Comparison of ENCODE assay signal across 14 cellular contexts in genomic region chr4:86493460-86493859, GRCh38.
DNase-seq lines count a peak whose midpoint lies in the region; ATAC-seq, FAIRE-seq and TF ChIP-seq lines count a peak whose summit lies in the region.
"Had no signal": no experiment of that assay in that cellular context is flagged by ENCODE, and none has a peak within 500 bp of the region (broad histone marks: within the 10 kb centered on the region; RNA-seq: fewer than 3 reads in every experiment).

No MANE protein-coding gene starts in this region.

- peaks cover 7% of the 10 kb centered on the region for H3K4me1 Mint-ChIP-seq in astrocyte (ENCODE audit: low read depth, unreplicated experiment)
- H3K4me1 Mint-ChIP-seq in naive thymus-derived CD4-positive, alpha-beta T cell: peaks cover 0 to 18% (median 0%) of the 10 kb centered on the region in 7 donors

- POLR2A ChIA-PET in naive thymus-derived CD4-positive, alpha-beta T cell (lab: Charles Lee): no interaction called here

- H3K36me3 ChIP-seq in astrocyte (ENCODE audit: insufficient read depth, low read length): no peaks in the 10 kb centered on the region
- H3K36me3 ChIP-seq in osteoblast (ENCODE audit: insufficient read depth, low read length): no peaks in the 10 kb centered on the region
- no peaks in the 10 kb centered on the region for H3K36me3 ChIP-seq in naive thymus-derived CD4-positive, alpha-beta T cell (ENCODE audit: control insufficient read depth in 2 of 3, insufficient read depth in 3 of 3, low read length in 3 of 3)
- H3K36me3 ChIP-seq: left ventricle myocardium inferior had no signal

- no peaks in the 10 kb centered on the region for H4K20me1 ChIP-seq in astrocyte (ENCODE audit: insufficient read depth, low read length)
- H4K20me1 ChIP-seq in osteoblast (ENCODE audit: insufficient read depth, low read length): no peaks in the 10 kb centered on the region

- peaks cover 1% of the 10 kb centered on the region for H3K4me1 ChIP-seq in astrocyte (ENCODE audit: insufficient read depth, low read length)
- H3K4me1 ChIP-seq in osteoblast (ENCODE audit: insufficient read depth, low read length): peaks cover 18% of the 10 kb centered on the region
- no peaks in the 10 kb centered on the region for H3K4me1 ChIP-seq in naive thymus-derived CD4-positive, alpha-beta T cell (ENCODE audit: control insufficient read depth in 2 of 2, insufficient read depth in 2 of 2, low read length in 2 of 2)

- H3K4me3 Mint-ChIP-seq in astrocyte (ENCODE audit: unreplicated experiment): no peak overlapping the region
- no peak overlapping the region for H3K4me3 Mint-ChIP-seq in naive thymus-derived CD4-positive, alpha-beta T cell

- H3K79me2 ChIP-seq in astrocyte (ENCODE audit: insufficient read depth, low read length) (no peaks in the 10 kb centered on the region), osteoblast (ENCODE audit: insufficient read depth, low read length) (no peaks in the 10 kb centered on the region)
- H3K79me2 ChIP-seq: hepatocyte had no signal

- H2AFZ ChIP-seq in astrocyte (ENCODE audit: low read depth, low read length) (no peak overlapping the region), osteoblast (ENCODE audit: low read length) (no peak overlapping the region)
- H2AFZ ChIP-seq: hepatocyte had no signal

- no peak for ATAC-seq in naive thymus-derived CD4-positive, alpha-beta T cell

- no peaks in the 10 kb centered on the region for H3K36me3 Mint-ChIP-seq in astrocyte (ENCODE audit: low read depth, unreplicated experiment)
- no peaks in the 10 kb centered on the region for H3K36me3 Mint-ChIP-seq in naive thymus-derived CD4-positive, alpha-beta T cell

- H3K9me3 Mint-ChIP-seq in astrocyte (ENCODE audit: unreplicated experiment): no peaks in the 10 kb centered on the region
- no peaks in the 10 kb centered on the region for H3K9me3 Mint-ChIP-seq in naive thymus-derived CD4-positive, alpha-beta T cell

- H3K4me2 ChIP-seq in astrocyte (ENCODE audit: low read length) (no peak overlapping the region), osteoblast (ENCODE audit: insufficient read depth, low read length) (no peak overlapping the region)
- H3K4me2 ChIP-seq: hepatocyte had no signal

- H3K4me3 ChIP-seq in astrocyte (ENCODE audit: insufficient read depth, low read depth, low read length): no peak overlapping the region
- H3K4me3 ChIP-seq in osteoblast (ENCODE audit: insufficient read depth, low read length): no peak overlapping the region
- no peak overlapping the region for H3K4me3 ChIP-seq in naive thymus-derived CD4-positive, alpha-beta T cell (ENCODE audit: low read length)
- H3K4me3 ChIP-seq: hepatocyte, left ventricle myocardium inferior had no signal

- no peak overlapping the region for H3K27ac Mint-ChIP-seq in astrocyte (ENCODE audit: unreplicated experiment)
- no peak overlapping the region for H3K27ac Mint-ChIP-seq in naive thymus-derived CD4-positive, alpha-beta T cell

- H3K27me3 Mint-ChIP-seq in astrocyte (ENCODE audit: low read depth, unreplicated experiment): no peaks in the 10 kb centered on the region
- peaks cover 0 to 5% (median 0%) of the 10 kb centered on the region in 5 donors for H3K27me3 Mint-ChIP-seq in naive thymus-derived CD4-positive, alpha-beta T cell

- H3K9ac ChIP-seq in astrocyte (ENCODE audit: low read length): no peak overlapping the region

- DNase-seq in GF-D8 (lab: John Stamatoyannopoulos, UW): peak; percentile 64
- peak; percentile 40 for DNase-seq in NCI-H226
- DNase-seq in astrocyte (ENCODE audit: low read depth): peak; percentile 16
- peak; percentile 36 for DNase-seq in osteoblast (ENCODE audit: insufficient read length, low spot score, missing footprints)
- DNase-seq in hepatic stellate cell (ENCODE audit: low spot score): no peak
- no peak for DNase-seq in putamen (ENCODE audit: low spot score)
- DNase-seq in naive thymus-derived CD4-positive, alpha-beta T cell: no peak
- DNase-seq: activated CD4-positive, alpha-beta T cell treated with anti-CD3 and anti-CD28 coated beads for 4 hours; erythroblast; left ventricle myocardium inferior; NCI-H187; NCI-H524 treated with DMSO at 0.1 percent for 48 hours; stimulated activated CD4-positive, alpha-beta T cell treated with anti-CD3 and anti-CD28 coated beads, Interleukin-12 subunit alpha, Interleukin-12 subunit beta, amount 100 ng/mL, for 4 hours had no signal

- no peaks in the 10 kb centered on the region for H3K9me3 ChIP-seq in astrocyte (ENCODE audit: insufficient read depth, low read depth, low read length)
- H3K9me3 ChIP-seq in osteoblast (ENCODE audit: low read depth, low read length): no peaks in the 10 kb centered on the region
- no peaks in the 10 kb centered on the region for H3K9me3 ChIP-seq in naive thymus-derived CD4-positive, alpha-beta T cell (ENCODE audit: control insufficient read depth in 2 of 3, low read length in 3 of 3)
- H3K9me3 ChIP-seq: left ventricle myocardium inferior had no signal

- H3K27ac ChIP-seq in astrocyte (ENCODE audit: low read depth, low read length): no peak overlapping the region
- no peak overlapping the region for H3K27ac ChIP-seq in osteoblast (ENCODE audit: low read depth, low read length)
- no peak overlapping the region for H3K27ac ChIP-seq in naive thymus-derived CD4-positive, alpha-beta T cell (ENCODE audit: low read depth, low read length)
- H3K27ac ChIP-seq: hepatocyte, left ventricle myocardium inferior had no signal

- CTCF ChIA-PET in naive thymus-derived CD4-positive, alpha-beta T cell (lab: Charles Lee): no interaction called here

- H3K27me3 ChIP-seq in astrocyte (ENCODE audit: insufficient read depth, low read length): no peaks in the 10 kb centered on the region
- H3K27me3 ChIP-seq in osteoblast (ENCODE audit: insufficient read depth, low read length): no peaks in the 10 kb centered on the region
- H3K27me3 ChIP-seq in naive thymus-derived CD4-positive, alpha-beta T cell (ENCODE audit: control insufficient read depth in 2 of 2, insufficient read depth in 2 of 2, low read length in 2 of 2): no peaks in the 10 kb centered on the region
- H3K27me3 ChIP-seq: hepatocyte had no signal

- intact Hi-C loops in naive thymus-derived CD4-positive, alpha-beta T cell (cut with micrococcal nuclease): no loop called here

- FAIRE-seq in astrocyte (lab: Jason Lieb, UNC): no peak

- TF ChIP-seq CTCF in astrocyte (IDR thresholded peaks at IDR 0.05; ENCODE audit: insufficient read depth, low read depth, low read length) (no peak), osteoblast (IDR thresholded peaks at IDR 0.05; ENCODE audit: extremely low read depth, low read depth, low read length) (no peak)

Comparison
In these comparisons a context has a peak if more than half of its experiments do, and no peak if none do; other contexts are left out.
1. DNase-seq: peak in GF-D8 (single experiment), NCI-H226 (single experiment), astrocyte (single experiment) and osteoblast (single experiment); none in hepatic stellate cell (single experiment), putamen (single experiment) and naive thymus-derived CD4-positive, alpha-beta T cell (0 of 9).